20 cellular contexts compared by ENCODE assay signal in genomic region chr15:78431955-78432354, GRCh38. TPM values are rescaled to one million over a fixed set of nuclear protein-coding genes. Genes with fewer than 3 reads are reported as not detected.
DNase-seq lines count a peak whose midpoint lies in the region; ATAC-seq, FAIRE-seq and TF ChIP-seq lines count a peak whose summit lies in the region.
"Had no signal": no experiment of that assay in that cellular context is flagged by ENCODE, and none has a peak within 500 bp of the region (broad histone marks: within the 10 kb centered on the region; RNA-seq: fewer than 3 reads in every experiment).

No MANE protein-coding gene starts in this region.

- no peak for TF ChIP-seq EP300 in HepG2 (IDR thresholded peaks at IDR 0.05; ENCODE audit: low read depth in 2 of 2, low read length in 2 of 2)
- no peak for TF ChIP-seq EP300 in HepG2 (CRISPR knock-in tag; IDR thresholded peaks at IDR 0.05; ENCODE audit: borderline replicate concordance)

- H3K79me2 ChIP-seq in HepG2 (ENCODE audit: insufficient read depth, low read length) = no peaks in the 10 kb centered on the region

- no peak overlapping the region for H3K4me2 ChIP-seq in HepG2 (ENCODE audit: low read depth, low read length)

- FAIRE-seq in HepG2 (lab: Jason Lieb, UNC) = no peak
- FAIRE-seq: A204.1, D721Med, G401.6, GM12892, GM18507 had no signal

- DNase-seq in HepG2 (ENCODE audit: low spot score) (no peak), RWPE2 (ENCODE audit: low spot score) (peak; percentile 4), left colon (no peak), COR-L47 (lab: John Stamatoyannopoulos, UW) (no peak), NCI-H226 (no peak)
- DNase-seq: ACHN; BE2C; C1 segment of cervical spinal cord; Caco-2; CD4-positive, CD25-positive, alpha-beta regulatory T cell; CD8-positive, alpha-beta memory T cell; GM23248; HCEC 1CT had no signal

- ATAC-seq in HepG2 (no peak), RWPE2 (ENCODE audit: low read depth) (no peak), left colon (peak; percentile 29), HG02759 (IDR thresholded peaks at IDR 0.05; ENCODE audit: unreplicated experiment) (no peak)

- H4K20me1 ChIP-seq in HepG2 (ENCODE audit: insufficient read depth, low read length) = no peaks in the 10 kb centered on the region

- H3K9me3 ChIP-seq in liver (ENCODE audit: control insufficient read depth in 4 of 4, low read length in 3 of 4) (no peaks in the 10 kb centered on the region), HepG2 (ENCODE audit: low read length) (no peaks in the 10 kb centered on the region), RWPE2 (ENCODE audit: severe bottlenecking) (no peaks in the 10 kb centered on the region)
- H3K9me3 ChIP-seq: BE2C, Caco-2 had no signal

- H3K36me3 ChIP-seq in liver (ENCODE audit: control insufficient read depth in 4 of 4, insufficient read depth in 3 of 4, low read depth in 1 of 4, low read length in 3 of 4) (no peaks in the 10 kb centered on the region), HepG2 (replicated peaks in 1 of 2; ENCODE audit: control insufficient read depth in 1 of 2, insufficient read depth in 2 of 2, low read length in 2 of 2) (no peaks in the 10 kb centered on the region), RWPE2 (ENCODE audit: low read depth) (no peaks in the 10 kb centered on the region)
- H3K36me3 ChIP-seq: BE2C had no signal

- TF ChIP-seq RAD21 in liver (IDR thresholded peaks at IDR 0.05) (no peak), HepG2 (CRISPR knock-in tag; IDR thresholded peaks at IDR 0.05) (no peak)

- 15% methylated on average over 1 of the region's 1 CpG for WGBS in liver
- 0% methylated on average over 1 of the region's 1 CpG for WGBS in HepG2 (ENCODE audit: low lambda C conversion rate)

- no peak overlapping the region for H3K9ac ChIP-seq in liver (ENCODE audit: low read depth in 1 of 2, low read length in 2 of 2)
- H3K9ac ChIP-seq in HepG2 (ENCODE audit: insufficient read depth, low read depth, low read length) = no peak overlapping the region
- H3K9ac ChIP-seq: GM23248 had no signal

- intact Hi-C loops in HepG2 (cut with micrococcal nuclease; ENCODE audit: unreplicated experiment) (no loop called here), left colon (cut with DNase I, micrococcal nuclease) (no loop called here)

- H3K4me3 ChIP-seq in liver (ENCODE audit: low read depth in 1 of 3, low read length in 3 of 3) (no peak overlapping the region), HepG2 (replicated peaks in 1 of 3; ENCODE audit: insufficient read depth in 1 of 3, low read depth in 2 of 3, low read length in 3 of 3) (no peak overlapping the region), RWPE2 (ENCODE audit: severe bottlenecking) (no peak overlapping the region)
- H3K4me3 ChIP-seq: GM23248 had no signal

- no peak overlapping the region for H2AFZ ChIP-seq in HepG2 (ENCODE audit: low read length)
- H2AFZ ChIP-seq: GM23248 had no signal

- TF ChIP-seq POLR2A in HepG2 (IDR thresholded peaks at IDR 0.05; ENCODE audit: insufficient read depth in 1 of 2, low read depth in 2 of 2, low read length in 2 of 2) = no peak

- H3K4me1 ChIP-seq in liver (ENCODE audit: control insufficient read depth in 4 of 4, insufficient read depth in 4 of 4, low read length in 3 of 4) (peaks cover 0 to 11% (median 1%) of the 10 kb centered on the region in 4 donors), HepG2 (ENCODE audit: insufficient read depth, low read length) (peaks cover 31% of the 10 kb centered on the region), RWPE2 (ENCODE audit: insufficient read depth, poor library complexity, severe bottlenecking) (peaks cover under 1% of the 10 kb centered on the region)
- H3K4me1 ChIP-seq: BE2C, Caco-2 had no signal

- CTCF ChIA-PET in HepG2 (lab: Yijun Ruan, JAX; ENCODE audit: low intra/inter-chr PET ratio, low total read pairs) = no interaction called here

- H3K27ac ChIP-seq in liver (ENCODE audit: low read depth in 1 of 2, low read length in 2 of 2) (no peak overlapping the region), HepG2 (ENCODE audit: extremely low read length, insufficient read depth, low read length) (no peak overlapping the region), RWPE2 (ENCODE audit: poor library complexity, severe bottlenecking) (no peak overlapping the region)
- H3K27ac ChIP-seq: GM23248 had no signal

- TF ChIP-seq CTCF in liver (IDR thresholded peaks at IDR 0.05; ENCODE audit: low read depth, low read length, missing input control) (no peak), HepG2 (CRISPR knock-in tag; IDR thresholded peaks at IDR 0.05) (no peak), RWPE2 (IDR thresholded peaks at IDR 0.05; ENCODE audit: poor library complexity, severe bottlenecking) (no peak)

- no TSS peak for BruUV-seq in HepG2 (replicated peaks; lab: Mats Ljungman, UMichigan)

- in situ Hi-C loops in HepG2 (cut with HindIII; ENCODE audit: extremely low pct_ligation_motif_present, low pct_unique_long_range_greater_than_20kb) = no loop called here

- POLR2A ChIA-PET in HepG2 (lab: Yijun Ruan, JAX) = no interaction called here

- no peaks in the 10 kb centered on the region for H3K27me3 ChIP-seq in liver (ENCODE audit: control insufficient read depth in 4 of 4, insufficient read depth in 4 of 4, low read length in 3 of 4)
- no peaks in the 10 kb centered on the region; a peak in 1 of 5 replicates for H3K27me3 ChIP-seq in HepG2 (ENCODE audit: control insufficient read depth in 1 of 2, insufficient read depth in 2 of 2, low read length in 2 of 2)
- no peaks in the 10 kb centered on the region for H3K27me3 ChIP-seq in RWPE2 (ENCODE audit: insufficient read depth, poor library complexity, severe bottlenecking)
- H3K27me3 ChIP-seq: BE2C had no signal

TF ChIP-seq in HepG2, 621 proteins besides CTCF, POLR2A, EP300 and RAD21 (continues in another document):
- TF ChIP-seq ZUFSP (CRISPR knock-in tag; IDR thresholded peaks at IDR 0.05; ENCODE audit: borderline replicate concordance) (no peak), ZNF264 (CRISPR knock-in tag; IDR thresholded peaks at IDR 0.05) (no peak), GRHL1 (CRISPR knock-in tag; conservative IDR thresholded peaks at IDR 0.05) (no peak), MTERF4 (CRISPR knock-in tag; IDR thresholded peaks at IDR 0.05) (no peak)

RNA-seq across cellular contexts. Expression of gene IREB2, which starts 6.1 kb away (rescaled TPM):
- total RNA-seq in liver (10 to 100 TPM; 25.2 to 51.4 TPM), HepG2 (2016; rRNA removed; fragmentation: Illumina TruSeq; extraction: Trizol) (30.4 and 66.4 TPM in 2 replicates), left colon (10 to 100 TPM; 54.2 to 65.2 TPM)
- polyA plus RNA-seq in liver (1 to 10 TPM; 7.0 to 8.9 TPM), HepG2 (2011; rRNA removed) (19.1 and 24.2 TPM in 2 replicates)
- total RNA-seq in HepG2 (2016; cell fraction: cytosol; rRNA removed; fragmentation: Illumina TruSeq; extraction: Trizol; ENCODE audit: low read depth) = 4.8 and 10.3 TPM in 2 replicates
- total RNA-seq in HepG2 (2016; cell fraction: insoluble cytoplasmic fraction; rRNA removed; fragmentation: Illumina TruSeq; extraction: Trizol) = 28.4 and 65.6 TPM in 2 replicates
- 15.3 and 17.3 TPM in 2 replicates for total RNA-seq in HepG2 (2016; cell fraction: membrane; rRNA removed; fragmentation: Illumina TruSeq; extraction: Trizol)
- 42.4 and 45.9 TPM in 2 replicates for total RNA-seq in HepG2 (2016; cell fraction: nucleus; rRNA removed; fragmentation: Illumina TruSeq; extraction: Trizol)
- 8.7 and 13.2 TPM in 2 replicates for polyA plus RNA-seq in HepG2 (2011; cell fraction: cytosol; rRNA removed)
- polyA plus RNA-seq in HepG2 (2011; cell fraction: nucleus; rRNA removed) = 16.6 and 19.4 TPM in 2 replicates
- 28.6 and 38.1 TPM in 2 replicates for polyA plus RNA-seq in HepG2 (2012)
- polyA plus RNA-seq in HepG2 (2016; cell fraction: cytosol; fragmentation: Illumina TruSeq; extraction: Trizol; ENCODE audit: low read depth) = 1.3 and 1.4 TPM in 2 replicates
- 42.2 and 43.3 TPM in 2 replicates for polyA plus RNA-seq in HepG2 (2016; cell fraction: insoluble cytoplasmic fraction; fragmentation: Illumina TruSeq; extraction: Trizol; ENCODE audit: low read depth)
- polyA plus RNA-seq in HepG2 (2016; cell fraction: membrane; fragmentation: Illumina TruSeq; extraction: Trizol; ENCODE audit: low read depth) = 4.5 and 5.2 TPM in 2 replicates
- polyA plus RNA-seq in HepG2 (2016; cell fraction: nucleus; fragmentation: Illumina TruSeq; extraction: Trizol; ENCODE audit: insufficient read depth, low read depth) = 37.4 and 43.1 TPM in 2 replicates
- polyA minus RNA-seq in HepG2 (2011; rRNA and poly(A)+ RNA removed; ENCODE audit: low replicate concordance) = 21.8 and 39.0 TPM in 2 replicates
- 40.3 and 45.6 TPM in 2 replicates for polyA minus RNA-seq in HepG2 (2011; cell fraction: cytosol; rRNA and poly(A)+ RNA removed)
- polyA minus RNA-seq in HepG2 (2011; cell fraction: nucleus; rRNA and poly(A)+ RNA removed) = 82.4 and 84.9 TPM in 2 replicates
